1 cellular context compared by ENCODE assay signal in genomic region chr4:54527532-54527931, GRCh38.
TF ChIP-seq lines count a peak whose summit lies in the region.

No MANE protein-coding gene starts in this region.

TF ChIP-seq in IMR-90, 13 proteins besides CTCF, POLR2A, EP300 and RAD21 (continued from another document):
- no peak for TF ChIP-seq USF2 (IDR thresholded peaks at IDR 0.05; ENCODE audit: low read depth, low read length)
